11 cellular contexts compared by ENCODE assay signal in the genomic region with DNA sequence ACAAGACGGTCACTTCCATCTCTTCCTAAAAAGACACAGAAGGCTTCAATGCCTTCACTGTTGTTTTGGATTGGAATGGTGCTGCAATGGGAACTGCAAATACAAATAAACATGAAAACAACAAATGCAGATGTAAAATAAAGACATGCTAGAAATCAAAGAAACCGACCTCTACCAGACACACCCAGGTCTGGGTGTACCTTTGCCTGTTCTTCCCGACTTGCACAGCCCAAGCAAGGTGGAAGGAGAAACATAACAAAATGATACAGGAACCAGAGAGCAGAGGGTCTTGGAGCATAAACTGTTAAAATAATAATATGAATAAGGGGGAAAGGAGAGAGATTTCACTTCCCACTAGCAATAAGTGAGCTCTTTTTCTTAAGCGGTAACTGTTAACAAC. TPM values are rescaled to one million over a fixed set of nuclear protein-coding genes. Genes with fewer than 3 reads are reported as not detected.
DNase-seq lines count a peak whose midpoint lies in the region; TF ChIP-seq lines count a peak whose summit lies in the region.
"Had no signal": no experiment of that assay in that cellular context is flagged by ENCODE, and none has a peak within 500 bp of the region (broad histone marks: within the 10 kb centered on the region; RNA-seq: fewer than 3 reads in every experiment).

No MANE protein-coding gene starts in this region.

- no peak overlapping the region for H3K14ac ChIP-seq in mesenchymal stem cell (ENCODE audit: low read length in 2 of 2)

- no peak overlapping the region for H2AK5ac ChIP-seq in mesenchymal stem cell (ENCODE audit: low read length, severe bottlenecking)

- peaks cover 39% of the 10 kb centered on the region for H3K79me2 ChIP-seq in mammary epithelial cell (ENCODE audit: insufficient read depth, low read length)

- no peak overlapping the region for H3K4me2 ChIP-seq in mammary epithelial cell (ENCODE audit: insufficient read depth, low read depth, low read length)
- no peak overlapping the region for H3K4me2 ChIP-seq in mesenchymal stem cell (ENCODE audit: low read length, poor library complexity, severe bottlenecking)

- peaks cover 12% of the 10 kb centered on the region for H3K4me1 Mint-ChIP-seq in MCF 10A (ENCODE audit: insufficient read depth, unreplicated experiment)
- H3K4me1 Mint-ChIP-seq in activated T-helper 2 cell treated with anti-CD3 and anti-CD28 coated beads, Interferon-gamma antibody, Interleukin-2, Interleukin-4, amounts not matched to agents 10 μg/mL and 5 μg/mL and 100 μg/mL, durations not matched to agents 14 hours and 24 hours and 36 hours (ENCODE audit: low read depth) = peaks cover 43% of the 10 kb centered on the region
- H3K4me1 Mint-ChIP-seq in endothelial cell (ENCODE audit: unreplicated experiment) = peaks cover 14% of the 10 kb centered on the region

- H4K20me1 ChIP-seq in mammary epithelial cell (ENCODE audit: insufficient read depth, low read length) = no peaks in the 10 kb centered on the region

- no TSS peak for BruUV-seq in MCF 10A (replicated peaks; lab: Mats Ljungman, UMichigan)
- BruUV-seq in mammary epithelial cell (replicated peaks; lab: Mats Ljungman, UMichigan) = no TSS peak

- H3K27ac Mint-ChIP-seq in MCF 10A (ENCODE audit: low read depth, unreplicated experiment) = peak overlapping the region; percentile 25
- peak overlapping the region; percentile 95 for H3K27ac Mint-ChIP-seq in activated T-helper 2 cell treated with anti-CD3 and anti-CD28 coated beads, Interferon-gamma antibody, Interleukin-2, Interleukin-4, amounts not matched to agents 10 μg/mL and 5 μg/mL and 100 μg/mL, durations not matched to agents 14 hours and 24 hours and 36 hours
- no peak overlapping the region for H3K27ac Mint-ChIP-seq in endothelial cell (ENCODE audit: unreplicated experiment)
- H3K27ac Mint-ChIP-seq: nephron progenitor cell had no signal

- H3K9me3 ChIP-seq in mammary epithelial cell (replicated peaks; ENCODE audit: insufficient read depth, low read length) (no peaks in the 10 kb centered on the region), mesenchymal stem cell (ENCODE audit: control insufficient read depth, low read length) (no peaks in the 10 kb centered on the region), transverse colon (no peaks in the 10 kb centered on the region)

- H3K36me3 Mint-ChIP-seq in MCF 10A (ENCODE audit: insufficient read depth, unreplicated experiment) = no peaks in the 10 kb centered on the region
- H3K36me3 Mint-ChIP-seq in activated T-helper 2 cell treated with anti-CD3 and anti-CD28 coated beads, Interferon-gamma antibody, Interleukin-2, Interleukin-4, amounts not matched to agents 10 μg/mL and 5 μg/mL and 100 μg/mL, durations not matched to agents 14 hours and 24 hours and 36 hours (ENCODE audit: low read depth) = peaks cover 9% of the 10 kb centered on the region
- no peaks in the 10 kb centered on the region for H3K36me3 Mint-ChIP-seq in endothelial cell (ENCODE audit: low read depth, unreplicated experiment)

- H3K27me3 Mint-ChIP-seq in MCF 10A (ENCODE audit: insufficient read depth, unreplicated experiment) = no peaks in the 10 kb centered on the region
- no peaks in the 10 kb centered on the region for H3K27me3 Mint-ChIP-seq in activated T-helper 2 cell treated with anti-CD3 and anti-CD28 coated beads, Interferon-gamma antibody, Interleukin-2, Interleukin-4, amounts not matched to agents 10 μg/mL and 5 μg/mL and 100 μg/mL, durations not matched to agents 14 hours and 24 hours and 36 hours (ENCODE audit: low read depth)
- H3K27me3 Mint-ChIP-seq in endothelial cell (ENCODE audit: unreplicated experiment) = peaks cover 3% of the 10 kb centered on the region

- H3K23ac ChIP-seq in mesenchymal stem cell (ENCODE audit: low read length in 2 of 2) = no peak overlapping the region

- DNase-seq in MCF 10A (ENCODE audit: unreplicated experiment) = no peak
- DNase-seq in mammary epithelial cell = no peak
- no peak for DNase-seq in activated T-helper 2 cell treated with anti-CD3 and anti-CD28 coated beads, Interferon-gamma antibody, Interleukin-2, Interleukin-4, amounts not matched to agents 10 μg/mL and 5 μg/mL and 100 μg/mL, durations not matched to agents 14 hours and 24 hours and 36 hours (ENCODE audit: low spot score)
- no peak for DNase-seq in mesenchymal stem cell
- DNase-seq in transverse colon = no peak
- no peak for DNase-seq in effector CD4-positive, alpha-beta T cell
- no peak for DNase-seq in inferior parietal cortex (ENCODE audit: extremely low spot score)
- no peak for DNase-seq in endothelial cell (ENCODE audit: low spot score)
- DNase-seq: activated gamma-delta T cell, nephron progenitor cell had no signal

- no peak overlapping the region for H2BK120ac ChIP-seq in mesenchymal stem cell (ENCODE audit: low read depth, low read length)

- no peak overlapping the region for H2BK12ac ChIP-seq in mesenchymal stem cell (ENCODE audit: low read length in 2 of 2)

- peak overlapping the region; percentile 33 for H3K4me3 Mint-ChIP-seq in MCF 10A (ENCODE audit: unreplicated experiment)
- H3K4me3 Mint-ChIP-seq in activated T-helper 2 cell treated with anti-CD3 and anti-CD28 coated beads, Interferon-gamma antibody, Interleukin-2, Interleukin-4, amounts not matched to agents 10 μg/mL and 5 μg/mL and 100 μg/mL, durations not matched to agents 14 hours and 24 hours and 36 hours (ENCODE audit: low read depth) = peak overlapping the region; percentile 77
- H3K4me3 Mint-ChIP-seq in endothelial cell (ENCODE audit: unreplicated experiment) = no peak overlapping the region
- H3K4me3 Mint-ChIP-seq: nephron progenitor cell had no signal

- POLR2A ChIA-PET in MCF 10A (lab: Yijun Ruan, JAX) = no interaction called here

- H4K91ac ChIP-seq in mesenchymal stem cell (ENCODE audit: low read length) = no peak overlapping the region

- 91% methylated on average over 4 of the region's 4 CpGs for WGBS in mammary epithelial cell (ENCODE audit: low coverage, missing lambda C conversion rate)
- 85% methylated on average over 2 of the region's 4 CpGs for WGBS in mesenchymal stem cell
- 33 to 48% methylated on average over 1 to 4 of the region's 4 CpGs for WGBS in transverse colon (ENCODE audit: low coverage in 1 of 2), 2 donors

- no peak for TF ChIP-seq POLR2A in transverse colon (IDR thresholded peaks at IDR 0.05)

- H3K27ac ChIP-seq in mammary epithelial cell (ENCODE audit: insufficient read depth, low read depth, low read length) = no peak overlapping the region
- peak overlapping the region; percentile 18 for H3K27ac ChIP-seq in mesenchymal stem cell (ENCODE audit: low read length, poor library complexity, severe bottlenecking)
- H3K27ac ChIP-seq in transverse colon = peak overlapping the region; percentile 55 to 64 (median 57)
- H3K27ac ChIP-seq: GM23248 had no signal

- H3K9me3 Mint-ChIP-seq in MCF 10A (ENCODE audit: unreplicated experiment) (no peaks in the 10 kb centered on the region), endothelial cell (ENCODE audit: unreplicated experiment) (no peaks in the 10 kb centered on the region)
- no peaks in the 10 kb centered on the region for H3K9me3 Mint-ChIP-seq in activated T-helper 2 cell treated with anti-CD3 and anti-CD28 coated beads, Interferon-gamma antibody, Interleukin-2, Interleukin-4, amounts not matched to agents 10 μg/mL and 5 μg/mL and 100 μg/mL, durations not matched to agents 14 hours and 24 hours and 36 hours

- H2BK15ac ChIP-seq in mesenchymal stem cell (ENCODE audit: low read depth, poor library complexity, severe bottlenecking) = no peak overlapping the region

- TF ChIP-seq EP300 in transverse colon (IDR thresholded peaks at IDR 0.05; ENCODE audit: low read depth) = no peak

- H3K9ac ChIP-seq in mammary epithelial cell (ENCODE audit: insufficient read depth, low read length) = no peak overlapping the region
- peak overlapping the region; percentile 27 for H3K9ac ChIP-seq in mesenchymal stem cell (ENCODE audit: low read length)
- H3K9ac ChIP-seq: GM23248 had no signal

- CTCF ChIA-PET in MCF 10A (lab: Yijun Ruan, JAX) (interaction anchor here (0.9 kb wide), 1 partner anchor 48 kb away, joined by 4 read pairs; no protein-coding TSS in a partner anchor), mammary epithelial cell (lab: Charles Lee; ENCODE audit: low non-redundant PET) (no interaction called here)

- H3K27me3 ChIP-seq in mammary epithelial cell (ENCODE audit: insufficient read depth, low read length) = no peaks in the 10 kb centered on the region
- H3K27me3 ChIP-seq in mesenchymal stem cell (ENCODE audit: control insufficient read depth in 1 of 2, insufficient read depth in 1 of 2, low read length in 2 of 2) = no peaks in the 10 kb centered on the region
- no peaks in the 10 kb centered on the region for H3K27me3 ChIP-seq in transverse colon

- H3K18ac ChIP-seq in mesenchymal stem cell (ENCODE audit: low read depth in 1 of 2, low read length in 2 of 2) = no peak overlapping the region

- H4K8ac ChIP-seq in mesenchymal stem cell (ENCODE audit: low read length) = no peak overlapping the region

- peaks cover 9% of the 10 kb centered on the region for H3K79me1 ChIP-seq in mesenchymal stem cell (replicated peaks; ENCODE audit: low read length, poor library complexity, severe bottlenecking)

- no peak overlapping the region for H2BK5ac ChIP-seq in mesenchymal stem cell (ENCODE audit: low read depth, low read length, poor library complexity, severe bottlenecking)

- H2AFZ ChIP-seq in mammary epithelial cell (ENCODE audit: low read depth, low read length) (no peak overlapping the region), mesenchymal stem cell (ENCODE audit: low read depth, low read length) (no peak overlapping the region)
- H2AFZ ChIP-seq: GM23248 had no signal

- H3K36me3 ChIP-seq in mammary epithelial cell (ENCODE audit: insufficient read depth, low read length) (no peaks in the 10 kb centered on the region), mesenchymal stem cell (ENCODE audit: control insufficient read depth in 1 of 2, insufficient read depth in 2 of 2, low read depth in 1 of 2, low read length in 2 of 2) (peaks cover 2 to 4% of the 10 kb centered on the region in 2 experiments), transverse colon (no peaks in the 10 kb centered on the region)

- TF ChIP-seq CTCF in MCF 10A (IDR thresholded peaks at IDR 0.05; ENCODE audit: unreplicated experiment) = no peak
- TF ChIP-seq CTCF in mammary epithelial cell (conservative IDR thresholded peaks at IDR 0.05 in 1 of 2, IDR thresholded peaks at IDR 0.05 in 1 of 2; ENCODE audit: extremely low read depth in 1 of 2, insufficient read depth in 1 of 2, low read depth in 1 of 2, low read length in 2 of 2) = no peak
- no peak for TF ChIP-seq CTCF in transverse colon (IDR thresholded peaks at IDR 0.05)
- no peak for TF ChIP-seq CTCF in endothelial cell (IDR thresholded peaks at IDR 0.05; ENCODE audit: unreplicated experiment)

- dilution Hi-C loops in mammary epithelial cell (cut with HindIII; ENCODE audit: low sequenced_read_pairs) = no loop called here

- in situ Hi-C loops in mammary epithelial cell (cut with MboI; ENCODE audit: low sequenced_read_pairs in 2 of 2) = no loop called here
- in situ Hi-C loops in transverse colon (cut with MboI; ENCODE audit: low pct_ligation_motif_present in 1 of 4, low pct_unique_long_range_greater_than_20kb in 1 of 4, low sequenced_read_pairs in 3 of 4) = no loop called here

- H3K4ac ChIP-seq in mesenchymal stem cell (ENCODE audit: low read depth in 1 of 2, low read length in 2 of 2) = no peak overlapping the region

- no peak overlapping the region for H3K4me3 ChIP-seq in mammary epithelial cell (replicated peaks in 1 of 3; ENCODE audit: insufficient read depth in 1 of 3, low read depth in 2 of 3, low read length in 3 of 3)
- H3K4me3 ChIP-seq in mesenchymal stem cell (ENCODE audit: insufficient read depth in 1 of 2, low read depth in 1 of 2, low read length in 2 of 2) = peak overlapping the region in 1 of 2 experiments; percentile 36
- H3K4me3 ChIP-seq in transverse colon = no peak overlapping the region
- H3K4me3 ChIP-seq: GM23248 had no signal

- H3K4me1 ChIP-seq in mammary epithelial cell (ENCODE audit: insufficient read depth, low read length) (no peaks in the 10 kb centered on the region), mesenchymal stem cell (ENCODE audit: control insufficient read depth, insufficient read depth, low read depth, low read length) (peaks cover 13% of the 10 kb centered on the region), transverse colon (peaks cover 15 to 48% (median 27%) of the 10 kb centered on the region in 4 donors)

- intact Hi-C loops in MCF 10A (cut with micrococcal nuclease) = no loop called here
- intact Hi-C loops in mammary epithelial cell (cut with micrococcal nuclease) = no loop called here
- intact Hi-C loops in activated T-helper 2 cell treated with anti-CD3 and anti-CD28 coated beads, Interferon-gamma antibody, Interleukin-2, Interleukin-4, amounts not matched to agents 10 μg/mL and 5 μg/mL and 100 μg/mL, durations not matched to agents 14 hours and 24 hours and 36 hours (cut with micrococcal nuclease) = loop anchor here (1.0 to 5.0 kb wide), 6 partner anchors 17 to 491 kb away; a partner anchor contains a TSS
- intact Hi-C loops in transverse colon (cut with DNase I; ENCODE audit: low total_unique reads) = no loop called here

RNA-seq across cellular contexts. Expression of a gene that starts 17.3 kb away (rescaled TPM):
- total RNA-seq in MCF 10A (2022) = 22.0 and 22.6 TPM in 2 replicates
- total RNA-seq in mammary epithelial cell = 10 to 100 TPM; 15.7 to 30.2 TPM
- polyA plus RNA-seq in mammary epithelial cell = 15.3 TPM
- 42.9 TPM for polyA minus RNA-seq in mammary epithelial cell
- total RNA-seq in activated T-helper 2 cell treated with anti-CD3 and anti-CD28 coated beads, Interferon-gamma antibody, Interleukin-2, Interleukin-4, amounts not matched to agents 10 μg/mL and 5 μg/mL and 100 μg/mL, durations not matched to agents 14 hours and 24 hours and 36 hours = 21.3 and 25.4 TPM in 2 replicates
- 11.5 TPM for polyA plus RNA-seq in mesenchymal stem cell (2013, experiment 1 of 2)
- polyA plus RNA-seq in mesenchymal stem cell (2013, experiment 2 of 2) = 12.7 TPM
- total RNA-seq in transverse colon = 10 to 100 TPM; 40.6 to 75.8 (median 50.7) TPM
- 20.6 TPM for total RNA-seq in endothelial cell (ENCODE audit: unreplicated experiment)
